ENCODE assay signal across 1 cellular context in the genomic region with DNA sequence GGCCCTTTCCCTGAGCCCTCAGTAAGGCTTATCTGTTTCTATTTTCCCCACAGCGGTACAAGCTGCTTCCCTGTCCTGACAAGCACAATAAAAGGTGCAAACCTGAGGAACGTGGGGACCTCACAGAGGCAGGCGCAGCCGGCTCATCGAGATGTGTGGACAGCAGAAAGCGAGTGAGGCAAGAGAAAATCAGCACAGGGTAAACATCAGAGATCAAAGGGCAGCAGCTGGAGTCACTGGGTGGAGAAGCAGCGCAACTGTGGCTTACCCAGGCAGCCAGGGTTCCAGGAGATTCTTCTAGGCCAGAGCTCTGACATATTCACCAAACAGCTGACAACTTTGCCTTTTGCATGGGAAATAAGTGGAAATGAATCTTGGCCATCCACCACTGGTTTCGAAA.
TF ChIP-seq lines count a peak whose summit lies in the region.

No MANE protein-coding gene starts in this region.

TF ChIP-seq in HepG2, 621 proteins besides CTCF, POLR2A, EP300 and RAD21 (continued from another document and continues in another):
- TF ChIP-seq ZNF644 (CRISPR knock-in tag; IDR thresholded peaks at IDR 0.05; ENCODE audit: low read depth) (0 out of 2 replicates have a peak, but pooled peaks have one; percentile 38), ZNF12 (CRISPR knock-in tag; IDR thresholded peaks at IDR 0.05) (peak; percentile 48; the same call in 1 of the 2 replicates), ZNF326 (CRISPR knock-in tag; IDR thresholded peaks at IDR 0.05; ENCODE audit: borderline replicate concordance) (no peak), ZNF614 (CRISPR knock-in tag; IDR thresholded peaks at IDR 0.05; ENCODE audit: borderline replicate concordance) (no peak), SIN3B (IDR thresholded peaks at IDR 0.05; ENCODE audit: low read length) (no peak), ZNF430 (CRISPR knock-in tag; IDR thresholded peaks at IDR 0.05) (no peak), SMC3 (IDR thresholded peaks at IDR 0.05; ENCODE audit: low read length) (no peak), ZC3H13 (CRISPR knock-in tag; IDR thresholded peaks at IDR 0.05) (no peak), TBP (CRISPR knock-in tag; IDR thresholded peaks at IDR 0.05) (no peak), GABPA (IDR thresholded peaks at IDR 0.05; ENCODE audit: low read depth, low read length) (no peak), GABPA (CRISPR knock-in tag; IDR thresholded peaks at IDR 0.05; ENCODE audit: low read depth) (no peak), HNRNPLL (IDR thresholded peaks at IDR 0.05; ENCODE audit: low read depth, low read length, poor library complexity, severe bottlenecking) (no peak), ZNF530 (CRISPR knock-in tag; IDR thresholded peaks at IDR 0.05; ENCODE audit: low read depth) (no peak), ZNF75D (CRISPR knock-in tag; IDR thresholded peaks at IDR 0.05; ENCODE audit: borderline replicate concordance) (no peak), HOXD1 (CRISPR knock-in tag; IDR thresholded peaks at IDR 0.05) (peak; percentile 68; the same call in 1 of the 2 replicates), ZFP90 (CRISPR knock-in tag; IDR thresholded peaks at IDR 0.05; ENCODE audit: borderline replicate concordance) (no peak), NCOA1 (CRISPR knock-in tag; IDR thresholded peaks at IDR 0.05) (no peak), SMAD9 (CRISPR knock-in tag; IDR thresholded peaks at IDR 0.05) (no peak), ZNF670 (CRISPR knock-in tag; IDR thresholded peaks at IDR 0.05; ENCODE audit: borderline replicate concordance) (no peak), MTF2 (CRISPR knock-in tag; IDR thresholded peaks at IDR 0.05; ENCODE audit: borderline replicate concordance) (no peak), ZNF282 (IDR thresholded peaks at IDR 0.05; ENCODE audit: partially characterized antibody) (no peak), MTA1 (CRISPR knock-in tag; IDR thresholded peaks at IDR 0.05; ENCODE audit: borderline replicate concordance) (0 out of 2 replicates have a peak, but pooled peaks have one; percentile 43), ZNF10 (CRISPR knock-in tag; IDR thresholded peaks at IDR 0.05; ENCODE audit: borderline replicate concordance, low read depth) (no peak), SP1 (IDR thresholded peaks at IDR 0.05) (no peak), SP1 (CRISPR knock-in tag; IDR thresholded peaks at IDR 0.05) (no peak), RARG (CRISPR knock-in tag; IDR thresholded peaks at IDR 0.05; ENCODE audit: low read depth) (no peak), YEATS4 (CRISPR knock-in tag; IDR thresholded peaks at IDR 0.05; ENCODE audit: borderline replicate concordance) (no peak), CHCHD3 (CRISPR knock-in tag; IDR thresholded peaks at IDR 0.05) (no peak), ZNF343 (CRISPR knock-in tag; IDR thresholded peaks at IDR 0.05) (0 out of 2 replicates have a peak, but pooled peaks have one; percentile 37), EEA1 (CRISPR knock-in tag; IDR thresholded peaks at IDR 0.05; ENCODE audit: borderline replicate concordance) (no peak), PHF8 (CRISPR knock-in tag; IDR thresholded peaks at IDR 0.05) (no peak), BHLHE40 (IDR thresholded peaks at IDR 0.05; ENCODE audit: low read length) (0 out of 2 replicates have a peak, but pooled peaks have one; percentile 11), ZNF724P (CRISPR knock-in tag; IDR thresholded peaks at IDR 0.05; ENCODE audit: borderline replicate concordance) (no peak)
- TF ChIP-seq, protein P1, sequence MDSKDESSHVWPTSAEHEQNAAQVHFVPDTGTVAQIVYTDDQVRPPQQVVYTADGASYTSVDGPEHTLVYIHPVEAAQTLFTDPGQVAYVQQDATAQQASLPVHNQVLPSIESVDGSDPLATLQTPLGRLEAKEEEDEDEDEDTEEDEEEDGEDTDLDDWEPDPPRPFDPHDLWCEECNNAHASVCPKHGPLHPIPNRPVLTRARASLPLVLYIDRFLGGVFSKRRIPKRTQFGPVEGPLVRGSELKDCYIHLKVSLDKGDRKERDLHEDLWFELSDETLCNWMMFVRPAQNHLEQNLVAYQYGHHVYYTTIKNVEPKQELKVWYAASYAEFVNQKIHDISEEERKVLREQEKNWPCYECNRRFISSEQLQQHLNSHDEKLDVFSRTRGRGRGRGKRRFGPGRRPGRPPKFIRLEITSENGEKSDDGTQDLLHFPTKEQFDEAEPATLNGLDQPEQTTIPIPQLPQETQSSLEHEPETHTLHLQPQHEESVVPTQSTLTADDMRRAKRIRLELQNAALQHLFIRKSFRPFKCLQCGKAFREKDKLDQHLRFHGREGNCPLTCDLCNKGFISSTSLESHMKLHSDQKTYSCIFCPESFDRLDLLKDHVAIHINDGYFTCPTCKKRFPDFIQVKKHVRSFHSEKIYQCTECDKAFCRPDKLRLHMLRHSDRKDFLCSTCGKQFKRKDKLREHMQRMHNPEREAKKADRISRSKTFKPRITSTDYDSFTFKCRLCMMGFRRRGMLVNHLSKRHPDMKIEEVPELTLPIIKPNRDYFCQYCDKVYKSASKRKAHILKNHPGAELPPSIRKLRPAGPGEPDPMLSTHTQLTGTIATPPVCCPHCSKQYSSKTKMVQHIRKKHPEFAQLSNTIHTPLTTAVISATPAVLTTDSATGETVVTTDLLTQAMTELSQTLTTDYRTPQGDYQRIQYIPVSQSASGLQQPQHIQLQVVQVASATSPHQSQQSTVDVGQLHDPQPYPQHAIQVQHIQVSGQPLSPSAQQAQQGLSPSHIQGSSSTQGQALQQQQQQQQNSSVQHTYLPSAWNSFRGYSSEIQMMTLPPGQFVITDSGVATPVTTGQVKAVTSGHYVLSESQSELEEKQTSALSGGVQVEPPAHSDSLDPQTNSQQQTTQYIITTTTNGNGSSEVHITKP (CRISPR knock-in tag; IDR thresholded peaks at IDR 0.05; ENCODE audit: low read depth) = no peak
- TF ChIP-seq, protein P2, sequence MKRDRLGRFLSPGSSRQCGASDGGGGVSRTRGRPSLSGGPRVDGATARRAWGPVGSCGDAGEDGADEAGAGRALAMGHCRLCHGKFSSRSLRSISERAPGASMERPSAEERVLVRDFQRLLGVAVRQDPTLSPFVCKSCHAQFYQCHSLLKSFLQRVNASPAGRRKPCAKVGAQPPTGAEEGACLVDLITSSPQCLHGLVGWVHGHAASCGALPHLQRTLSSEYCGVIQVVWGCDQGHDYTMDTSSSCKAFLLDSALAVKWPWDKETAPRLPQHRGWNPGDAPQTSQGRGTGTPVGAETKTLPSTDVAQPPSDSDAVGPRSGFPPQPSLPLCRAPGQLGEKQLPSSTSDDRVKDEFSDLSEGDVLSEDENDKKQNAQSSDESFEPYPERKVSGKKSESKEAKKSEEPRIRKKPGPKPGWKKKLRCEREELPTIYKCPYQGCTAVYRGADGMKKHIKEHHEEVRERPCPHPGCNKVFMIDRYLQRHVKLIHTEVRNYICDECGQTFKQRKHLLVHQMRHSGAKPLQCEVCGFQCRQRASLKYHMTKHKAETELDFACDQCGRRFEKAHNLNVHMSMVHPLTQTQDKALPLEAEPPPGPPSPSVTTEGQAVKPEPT (CRISPR knock-in tag; IDR thresholded peaks at IDR 0.05; ENCODE audit: low read depth) = no peak
- TF ChIP-seq, protein P3, sequence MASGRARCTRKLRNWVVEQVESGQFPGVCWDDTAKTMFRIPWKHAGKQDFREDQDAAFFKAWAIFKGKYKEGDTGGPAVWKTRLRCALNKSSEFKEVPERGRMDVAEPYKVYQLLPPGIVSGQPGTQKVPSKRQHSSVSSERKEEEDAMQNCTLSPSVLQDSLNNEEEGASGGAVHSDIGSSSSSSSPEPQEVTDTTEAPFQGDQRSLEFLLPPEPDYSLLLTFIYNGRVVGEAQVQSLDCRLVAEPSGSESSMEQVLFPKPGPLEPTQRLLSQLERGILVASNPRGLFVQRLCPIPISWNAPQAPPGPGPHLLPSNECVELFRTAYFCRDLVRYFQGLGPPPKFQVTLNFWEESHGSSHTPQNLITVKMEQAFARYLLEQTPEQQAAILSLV (CRISPR knock-in tag; IDR thresholded peaks at IDR 0.05; ENCODE audit: borderline replicate concordance) = no peak
- TF ChIP-seq, protein P4, sequence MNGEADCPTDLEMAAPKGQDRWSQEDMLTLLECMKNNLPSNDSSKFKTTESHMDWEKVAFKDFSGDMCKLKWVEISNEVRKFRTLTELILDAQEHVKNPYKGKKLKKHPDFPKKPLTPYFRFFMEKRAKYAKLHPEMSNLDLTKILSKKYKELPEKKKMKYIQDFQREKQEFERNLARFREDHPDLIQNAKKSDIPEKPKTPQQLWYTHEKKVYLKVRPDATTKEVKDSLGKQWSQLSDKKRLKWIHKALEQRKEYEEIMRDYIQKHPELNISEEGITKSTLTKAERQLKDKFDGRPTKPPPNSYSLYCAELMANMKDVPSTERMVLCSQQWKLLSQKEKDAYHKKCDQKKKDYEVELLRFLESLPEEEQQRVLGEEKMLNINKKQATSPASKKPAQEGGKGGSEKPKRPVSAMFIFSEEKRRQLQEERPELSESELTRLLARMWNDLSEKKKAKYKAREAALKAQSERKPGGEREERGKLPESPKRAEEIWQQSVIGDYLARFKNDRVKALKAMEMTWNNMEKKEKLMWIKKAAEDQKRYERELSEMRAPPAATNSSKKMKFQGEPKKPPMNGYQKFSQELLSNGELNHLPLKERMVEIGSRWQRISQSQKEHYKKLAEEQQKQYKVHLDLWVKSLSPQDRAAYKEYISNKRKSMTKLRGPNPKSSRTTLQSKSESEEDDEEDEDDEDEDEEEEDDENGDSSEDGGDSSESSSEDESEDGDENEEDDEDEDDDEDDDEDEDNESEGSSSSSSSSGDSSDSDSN (CRISPR knock-in tag; IDR thresholded peaks at IDR 0.05) = no peak; the same call in 1 of the 2 replicates
- TF ChIP-seq, protein P5, sequence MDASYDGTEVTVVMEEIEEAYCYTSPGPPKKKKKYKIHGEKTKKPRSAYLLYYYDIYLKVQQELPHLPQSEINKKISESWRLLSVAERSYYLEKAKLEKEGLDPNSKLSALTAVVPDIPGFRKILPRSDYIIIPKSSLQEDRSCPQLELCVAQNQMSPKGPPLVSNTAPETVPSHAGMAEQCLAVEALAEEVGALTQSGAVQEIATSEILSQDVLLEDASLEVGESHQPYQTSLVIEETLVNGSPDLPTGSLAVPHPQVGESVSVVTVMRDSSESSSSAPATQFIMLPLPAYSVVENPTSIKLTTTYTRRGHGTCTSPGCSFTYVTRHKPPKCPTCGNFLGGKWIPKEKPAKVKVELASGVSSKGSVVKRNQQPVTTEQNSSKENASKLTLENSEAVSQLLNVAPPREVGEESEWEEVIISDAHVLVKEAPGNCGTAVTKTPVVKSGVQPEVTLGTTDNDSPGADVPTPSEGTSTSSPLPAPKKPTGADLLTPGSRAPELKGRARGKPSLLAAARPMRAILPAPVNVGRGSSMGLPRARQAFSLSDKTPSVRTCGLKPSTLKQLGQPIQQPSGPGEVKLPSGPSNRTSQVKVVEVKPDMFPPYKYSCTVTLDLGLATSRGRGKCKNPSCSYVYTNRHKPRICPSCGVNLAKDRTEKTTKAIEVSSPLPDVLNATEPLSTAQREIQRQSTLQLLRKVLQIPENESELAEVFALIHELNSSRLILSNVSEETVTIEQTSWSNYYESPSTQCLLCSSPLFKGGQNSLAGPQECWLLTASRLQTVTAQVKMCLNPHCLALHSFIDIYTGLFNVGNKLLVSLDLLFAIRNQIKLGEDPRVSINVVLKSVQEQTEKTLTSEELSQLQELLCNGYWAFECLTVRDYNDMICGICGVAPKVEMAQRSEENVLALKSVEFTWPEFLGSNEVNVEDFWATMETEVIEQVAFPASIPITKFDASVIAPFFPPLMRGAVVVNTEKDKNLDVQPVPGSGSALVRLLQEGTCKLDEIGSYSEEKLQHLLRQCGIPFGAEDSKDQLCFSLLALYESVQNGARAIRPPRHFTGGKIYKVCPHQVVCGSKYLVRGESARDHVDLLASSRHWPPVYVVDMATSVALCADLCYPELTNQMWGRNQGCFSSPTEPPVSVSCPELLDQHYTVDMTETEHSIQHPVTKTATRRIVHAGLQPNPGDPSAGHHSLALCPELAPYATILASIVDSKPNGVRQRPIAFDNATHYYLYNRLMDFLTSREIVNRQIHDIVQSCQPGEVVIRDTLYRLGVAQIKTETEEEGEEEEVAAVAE (CRISPR knock-in tag; IDR thresholded peaks at IDR 0.05; ENCODE audit: borderline replicate concordance) = peak; percentile 36; the same call in 1 of the 2 replicates
- TF ChIP-seq, protein P6, sequence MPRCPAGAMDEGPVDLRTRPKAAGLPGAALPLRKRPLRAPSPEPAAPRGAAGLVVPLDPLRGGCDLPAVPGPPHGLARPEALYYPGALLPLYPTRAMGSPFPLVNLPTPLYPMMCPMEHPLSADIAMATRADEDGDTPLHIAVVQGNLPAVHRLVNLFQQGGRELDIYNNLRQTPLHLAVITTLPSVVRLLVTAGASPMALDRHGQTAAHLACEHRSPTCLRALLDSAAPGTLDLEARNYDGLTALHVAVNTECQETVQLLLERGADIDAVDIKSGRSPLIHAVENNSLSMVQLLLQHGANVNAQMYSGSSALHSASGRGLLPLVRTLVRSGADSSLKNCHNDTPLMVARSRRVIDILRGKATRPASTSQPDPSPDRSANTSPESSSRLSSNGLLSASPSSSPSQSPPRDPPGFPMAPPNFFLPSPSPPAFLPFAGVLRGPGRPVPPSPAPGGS (CRISPR knock-in tag; IDR thresholded peaks at IDR 0.05) = no peak
- TF ChIP-seq, protein P7, sequence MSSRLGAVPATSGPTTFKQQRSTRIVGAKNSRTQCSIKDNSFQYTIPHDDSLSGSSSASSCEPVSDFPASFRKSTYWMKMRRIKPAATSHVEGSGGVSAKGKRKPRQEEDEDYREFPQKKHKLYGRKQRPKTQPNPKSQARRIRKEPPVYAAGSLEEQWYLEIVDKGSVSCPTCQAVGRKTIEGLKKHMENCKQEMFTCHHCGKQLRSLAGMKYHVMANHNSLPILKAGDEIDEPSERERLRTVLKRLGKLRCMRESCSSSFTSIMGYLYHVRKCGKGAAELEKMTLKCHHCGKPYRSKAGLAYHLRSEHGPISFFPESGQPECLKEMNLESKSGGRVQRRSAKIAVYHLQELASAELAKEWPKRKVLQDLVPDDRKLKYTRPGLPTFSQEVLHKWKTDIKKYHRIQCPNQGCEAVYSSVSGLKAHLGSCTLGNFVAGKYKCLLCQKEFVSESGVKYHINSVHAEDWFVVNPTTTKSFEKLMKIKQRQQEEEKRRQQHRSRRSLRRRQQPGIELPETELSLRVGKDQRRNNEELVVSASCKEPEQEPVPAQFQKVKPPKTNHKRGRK (CRISPR knock-in tag; IDR thresholded peaks at IDR 0.05) = no peak
- TF ChIP-seq, protein P8, sequence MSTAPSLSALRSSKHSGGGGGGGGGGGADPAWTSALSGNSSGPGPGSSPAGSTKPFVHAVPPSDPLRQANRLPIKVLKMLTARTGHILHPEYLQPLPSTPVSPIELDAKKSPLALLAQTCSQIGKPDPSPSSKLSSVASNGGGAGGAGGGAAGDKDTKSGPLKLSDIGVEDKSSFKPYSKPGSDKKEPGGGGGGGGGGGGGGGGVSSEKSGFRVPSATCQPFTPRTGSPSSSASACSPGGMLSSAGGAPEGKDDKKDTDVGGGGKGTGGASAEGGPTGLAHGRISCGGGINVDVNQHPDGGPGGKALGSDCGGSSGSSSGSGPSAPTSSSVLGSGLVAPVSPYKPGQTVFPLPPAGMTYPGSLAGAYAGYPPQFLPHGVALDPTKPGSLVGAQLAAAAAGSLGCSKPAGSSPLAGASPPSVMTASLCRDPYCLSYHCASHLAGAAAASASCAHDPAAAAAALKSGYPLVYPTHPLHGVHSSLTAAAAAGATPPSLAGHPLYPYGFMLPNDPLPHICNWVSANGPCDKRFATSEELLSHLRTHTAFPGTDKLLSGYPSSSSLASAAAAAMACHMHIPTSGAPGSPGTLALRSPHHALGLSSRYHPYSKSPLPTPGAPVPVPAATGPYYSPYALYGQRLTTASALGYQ (CRISPR knock-in tag; IDR thresholded peaks at IDR 0.05) = peak; percentile 51; the same call in 1 of the 2 replicates
- TF ChIP-seq, protein P9, sequence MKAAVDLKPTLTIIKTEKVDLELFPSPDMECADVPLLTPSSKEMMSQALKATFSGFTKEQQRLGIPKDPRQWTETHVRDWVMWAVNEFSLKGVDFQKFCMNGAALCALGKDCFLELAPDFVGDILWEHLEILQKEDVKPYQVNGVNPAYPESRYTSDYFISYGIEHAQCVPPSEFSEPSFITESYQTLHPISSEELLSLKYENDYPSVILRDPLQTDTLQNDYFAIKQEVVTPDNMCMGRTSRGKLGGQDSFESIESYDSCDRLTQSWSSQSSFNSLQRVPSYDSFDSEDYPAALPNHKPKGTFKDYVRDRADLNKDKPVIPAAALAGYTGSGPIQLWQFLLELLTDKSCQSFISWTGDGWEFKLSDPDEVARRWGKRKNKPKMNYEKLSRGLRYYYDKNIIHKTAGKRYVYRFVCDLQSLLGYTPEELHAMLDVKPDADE (CRISPR knock-in tag; IDR thresholded peaks at IDR 0.05) = no peak
